14 cellular contexts compared by ENCODE assay signal in genomic region chr1:202320081-202320405, GRCh38.
"Had no signal": no experiment of that assay in that cellular context is flagged by ENCODE, and none has a peak within 500 bp of the region (broad histone marks: within the 10 kb centered on the region; RNA-seq: fewer than 3 reads in every experiment).

No MANE protein-coding gene starts in this region.

- H3K27ac Mint-ChIP-seq: naive thymus-derived CD4-positive, alpha-beta T cell; neural progenitor cell had no signal

- ATAC-seq: naive thymus-derived CD4-positive, alpha-beta T cell; sciatic nerve; upper lobe of right lung had no signal

- H3K36me3 Mint-ChIP-seq: naive thymus-derived CD4-positive, alpha-beta T cell; neural progenitor cell had no signal

- H3K4me3 Mint-ChIP-seq: naive thymus-derived CD4-positive, alpha-beta T cell; neural progenitor cell had no signal

- H3K9me3 Mint-ChIP-seq: naive thymus-derived CD4-positive, alpha-beta T cell; neural progenitor cell had no signal

- DNase-seq: cortex of kidney; effector CD8-positive, alpha-beta T cell; foreskin melanocyte; occipital lobe; posterior cingulate gyrus; spleen; stimulated activated CD4-positive, alpha-beta T cell treated with anti-CD3 and anti-CD28 coated beads, Interleukin-15, amount 100 ng/mL, for 24 hours; stimulated activated CD4-positive, alpha-beta T cell treated with anti-CD3 and anti-CD28 coated beads, Interleukin-1b, Interleukin-23, amount 100 ng/mL, for 48 hours; stimulated activated CD4-positive, alpha-beta T cell treated with anti-CD3 and anti-CD28 coated beads, Interleukin-4, amount 100 ng/mL, for 24 hours; stimulated activated naive CD4-positive, alpha-beta T cell; upper lobe of right lung had no signal
